In genomic region chr3:171468296-171468906, GRCh38 we compare ENCODE assay signal across 26 cellular contexts.
"Had no signal": no experiment of that assay in that cellular context is flagged by ENCODE, and none has a peak within 500 bp of the region (broad histone marks: within the 10 kb centered on the region; RNA-seq: fewer than 3 reads in every experiment).

No MANE protein-coding gene starts in this region.

- H3K27me3 Mint-ChIP-seq: activated naive CD8-positive, alpha-beta T cell; activated T-cell treated with anti-CD3 and anti-CD28 coated beads, Interleukin-2, amount 50 U/mL, for 24 hours; stimulated activated naive CD8-positive, alpha-beta T cell treated with anti-CD3 and anti-CD28 coated beads, Interleukin-15, Interleukin-2, amounts not matched to agents 100 ng/mL and 50 ng/mL, for 24 hours had no signal

- H3K9me3 ChIP-seq: adrenal gland, lower lobe of right lung, mucosa of descending colon, right lobe of liver, thyroid gland, upper lobe of right lung had no signal

- H3K27ac ChIP-seq: adrenal gland, lower lobe of right lung, right lobe of liver, skin epidermis, thyroid gland, upper lobe of right lung, WERI-Rb-1 had no signal

- H3K4me1 ChIP-seq: adrenal gland, lower lobe of right lung, right lobe of liver, thyroid gland, upper lobe of right lung had no signal

- H3K9me3 Mint-ChIP-seq: activated T-cell treated with anti-CD3 and anti-CD28 coated beads, Interleukin-2, amount 50 U/mL, for 24 hours; activated T-helper 2 cell treated with anti-CD3 and anti-CD28 coated beads, Interferon-gamma antibody, Interleukin-2, Interleukin-4, amounts not matched to agents 10 μg/mL and 5 μg/mL and 100 μg/mL, durations not matched to agents 14 hours and 24 hours and 36 hours; stimulated activated naive CD8-positive, alpha-beta T cell treated with anti-CD3 and anti-CD28 coated beads, Interleukin-15, Interleukin-2, amounts not matched to agents 100 ng/mL and 50 ng/mL, for 24 hours had no signal

- H3K4me3 Mint-ChIP-seq: activated naive CD8-positive, alpha-beta T cell; activated T-cell treated with anti-CD3 and anti-CD28 coated beads, Interleukin-2, amount 50 U/mL, for 24 hours; stimulated activated naive CD8-positive, alpha-beta T cell treated with anti-CD3 and anti-CD28 coated beads, Interleukin-15, Interleukin-2, amounts not matched to agents 100 ng/mL and 50 ng/mL, for 24 hours had no signal

- H3K27ac Mint-ChIP-seq: activated naive CD8-positive, alpha-beta T cell; activated T-cell treated with anti-CD3 and anti-CD28 coated beads, Interleukin-2, amount 50 U/mL, for 24 hours; activated T-helper 2 cell treated with anti-CD3 and anti-CD28 coated beads, Interferon-gamma antibody, Interleukin-2, Interleukin-4, amounts not matched to agents 10 μg/mL and 5 μg/mL and 100 μg/mL, durations not matched to agents 14 hours and 24 hours and 36 hours; stimulated activated naive CD8-positive, alpha-beta T cell treated with anti-CD3 and anti-CD28 coated beads, Interleukin-15, Interleukin-2, amounts not matched to agents 100 ng/mL and 50 ng/mL, for 24 hours had no signal

- H3K27me3 ChIP-seq: adrenal gland, right lobe of liver, thyroid gland, upper lobe of right lung had no signal

- DNase-seq: activated CD4-positive, alpha-beta T cell treated with anti-CD3 and anti-CD28 coated beads for 1 hour; activated CD8-positive, alpha-beta memory T cell treated with anti-CD3 and anti-CD28 coated beads for 24 hours; activated CD8-positive, alpha-beta memory T cell treated with anti-CD3 and anti-CD28 coated beads, Interleukin-2, amount 50 U/mL, for 4 hours; activated naive CD4-positive, alpha-beta T cell; activated T-cell treated with anti-CD3 and anti-CD28 coated beads, Interleukin-2, amount 50 U/mL, for 24 hours; adrenal gland; central memory CD4-positive, alpha-beta T cell; dermis blood vessel endothelial cell; effector CD8-positive, alpha-beta T cell; foreskin melanocyte; kidney; lower lobe of right lung; mesendoderm; mucosa of descending colon; nucleus accumbens; right lobe of liver; stimulated activated CD4-positive, alpha-beta T cell treated with anti-CD3 and anti-CD28 coated beads, Interleukin-1b, Interleukin-23, amount 100 ng/mL, for 48 hours; substantia nigra; thyroid gland; upper lobe of right lung; WERI-Rb-1 had no signal

- ATAC-seq: esophagus mucosa, lower lobe of right lung, mucosa of descending colon, right lobe of liver, upper lobe of right lung had no signal

- H3K4me3 ChIP-seq: adrenal gland, lower lobe of right lung, mucosa of descending colon, right lobe of liver, skin epidermis, thyroid gland, upper lobe of right lung had no signal

- H3K36me3 ChIP-seq: adrenal gland, lower lobe of right lung, right lobe of liver, thyroid gland, upper lobe of right lung, WERI-Rb-1 had no signal
